Comparison of ENCODE assay signal across 29 cellular contexts in genomic region chr11:17443000-17443399, GRCh38. TPM values are rescaled to one million over a fixed set of nuclear protein-coding genes. Genes with fewer than 3 reads are reported as not detected.
"Had no signal": no experiment of that assay in that cellular context is flagged by ENCODE, and none has a peak within 500 bp of the region (broad histone marks: within the 10 kb centered on the region; RNA-seq: fewer than 3 reads in every experiment).

No MANE protein-coding gene starts in this region.

- H3K36me3 Mint-ChIP-seq: natural killer cell treated with Interleukin-12 subunit alpha and Interleukin-12 subunit beta and Interleukin-15 and Interleukin-18, amount 100 ng/mL, for 72 hours; stimulated activated effector memory CD8-positive, alpha-beta T cell treated with anti-CD3 and anti-CD28 coated beads, Interleukin-12 subunit alpha, Interleukin-12 subunit beta, amount 100 ng/mL, for 72 hours had no signal

- H3K4me1 ChIP-seq: colonic mucosa, esophagus muscularis mucosa, foreskin keratinocyte, gastroesophageal sphincter, heart right ventricle, lower lobe of right lung, pancreas had no signal

- H3K36me3 ChIP-seq: colonic mucosa, esophagus muscularis mucosa, gastroesophageal sphincter, heart right ventricle, lower lobe of right lung, pancreas, right lobe of liver, stomach, thyroid gland had no signal

- H3K4me2 ChIP-seq: smooth muscle cell had no signal

- ATAC-seq: foreskin keratinocyte; gastroesophageal sphincter; heart right ventricle; left ventricle myocardium superior; lower lobe of right lung; natural killer cell treated with Interleukin-12 subunit alpha and Interleukin-12 subunit beta and Interleukin-15 and Interleukin-18, amount 100 ng/mL, for 72 hours; pancreas; stimulated activated effector memory CD8-positive, alpha-beta T cell treated with anti-CD3 and anti-CD28 coated beads, Interleukin-12 subunit alpha, Interleukin-12 subunit beta, amount 100 ng/mL, for 72 hours had no signal

- H3K4me3 Mint-ChIP-seq: dendritic cell treated with granulocyte-macrophage colony-stimulating factor and Interleukin-4, amounts not matched to agents 40 ng/mL and 50 ng/mL, for 4 days; naive B cell; natural killer cell treated with Interleukin-12 subunit alpha and Interleukin-12 subunit beta and Interleukin-15 and Interleukin-18, amount 100 ng/mL, for 72 hours; stimulated activated effector memory CD8-positive, alpha-beta T cell treated with anti-CD3 and anti-CD28 coated beads, Interleukin-12 subunit alpha, Interleukin-12 subunit beta, amount 100 ng/mL, for 72 hours had no signal

- H3K4me3 ChIP-seq: colonic mucosa, esophagus muscularis mucosa, gastroesophageal sphincter, heart right ventricle, lower lobe of right lung, pancreas, right lobe of liver, smooth muscle cell, stomach, thyroid gland had no signal

- H3K9me3 ChIP-seq: colonic mucosa, esophagus muscularis mucosa, heart right ventricle, lower lobe of right lung, pancreas, right lobe of liver, stomach, thyroid gland had no signal

- H3K4me1 Mint-ChIP-seq: naive B cell had no signal

- H3K9me3 Mint-ChIP-seq: dendritic cell treated with granulocyte-macrophage colony-stimulating factor and Interleukin-4, amounts not matched to agents 40 ng/mL and 50 ng/mL, for 4 days; natural killer cell treated with Interleukin-12 subunit alpha and Interleukin-12 subunit beta and Interleukin-15 and Interleukin-18, amount 100 ng/mL, for 72 hours had no signal

- H3K27me3 ChIP-seq: colonic mucosa, pancreas, right lobe of liver, thyroid gland had no signal

- H3K27ac Mint-ChIP-seq: dendritic cell treated with granulocyte-macrophage colony-stimulating factor and Interleukin-4, amounts not matched to agents 40 ng/mL and 50 ng/mL, for 4 days; natural killer cell treated with Interleukin-12 subunit alpha and Interleukin-12 subunit beta and Interleukin-15 and Interleukin-18, amount 100 ng/mL, for 72 hours; stimulated activated effector memory CD8-positive, alpha-beta T cell treated with anti-CD3 and anti-CD28 coated beads, Interleukin-12 subunit alpha, Interleukin-12 subunit beta, amount 100 ng/mL, for 72 hours had no signal

- DNase-seq: colonic mucosa; effector memory CD4-positive, alpha-beta T cell; foreskin keratinocyte; heart right ventricle; hippocampal formation; left ventricle myocardium superior; lower lobe of right lung; naive B cell; occipital lobe; pancreas; right lobe of liver; stimulated activated CD4-positive, alpha-beta T cell treated with anti-CD3 and anti-CD28 coated beads, Interleukin-12 subunit alpha, Interleukin-12 subunit beta, amount 100 ng/mL, for 4 hours; stimulated activated CD4-positive, alpha-beta T cell treated with anti-CD3 and anti-CD28 coated beads, Interleukin-2, amount 100 ng/mL, for 24 hours; stimulated activated CD4-positive, alpha-beta T cell treated with anti-CD3 and anti-CD28 coated beads, Interleukin-4, amount 100 ng/mL, for 24 hours; stimulated activated naive CD4-positive, alpha-beta T cell treated with Interleukin-2 at 50 U/mL for 16 hours; stomach; thyroid gland; trophoblast cell had no signal

- H3K27ac ChIP-seq: colonic mucosa, esophagus muscularis mucosa, foreskin keratinocyte, gastroesophageal sphincter, heart right ventricle, lower lobe of right lung, pancreas, right lobe of liver, stomach, thyroid gland had no signal

RNA-seq across cellular contexts. Expression of gene ABCC8, which starts 33.6 kb away (rescaled TPM):
- total RNA-seq: chondrocyte; endothelial cell of umbilical vein; epithelial cell of proximal tubule; fibroblast of lung; foreskin keratinocyte; kidney epithelial cell; natural killer cell treated with Interleukin-12 subunit alpha and Interleukin-12 subunit beta and Interleukin-15 and Interleukin-18, amount 100 ng/mL, for 72 hours; smooth muscle cell had no signal
- polyA plus RNA-seq: endothelial cell of umbilical vein, fibroblast of lung, foreskin keratinocyte, smooth muscle cell had no signal

RNA-seq across cellular contexts. Expression of gene KCNJ11, which starts 54.5 kb away (rescaled TPM):
- total RNA-seq: chondrocyte, endothelial cell of umbilical vein, fibroblast of lung, smooth muscle cell had no signal
- polyA plus RNA-seq: fibroblast of lung, foreskin keratinocyte, smooth muscle cell had no signal
